13 cellular contexts compared by ENCODE assay signal in genomic region chr7:14507617-14508016, GRCh38.
DNase-seq lines count a peak whose midpoint lies in the region; ATAC-seq and TF ChIP-seq lines count a peak whose summit lies in the region.
"Had no signal": no experiment of that assay in that cellular context is flagged by ENCODE, and none has a peak within 500 bp of the region (broad histone marks: within the 10 kb centered on the region; RNA-seq: fewer than 3 reads in every experiment).

No MANE protein-coding gene starts in this region.

- TF ChIP-seq CTCF in foreskin fibroblast (IDR thresholded peaks at IDR 0.05; ENCODE audit: low read depth, low read length) = no peak

- DNase-seq in DMS 273 (lab: John Stamatoyannopoulos, UW; ENCODE audit: unreplicated experiment) = peak; percentile 98
- DNase-seq in NCI-H1092 (lab: John Stamatoyannopoulos, UW) = peak; percentile 87
- DNase-seq in SHP77 treated with DMSO at 0.1 percent for 48 hours (lab: John Stamatoyannopoulos, UW) = peak; percentile 87
- peak; percentile 11 to 77 for DNase-seq in foreskin fibroblast
- no peak for DNase-seq in stimulated activated CD4-positive, alpha-beta T cell treated with anti-CD3 and anti-CD28 coated beads, Interleukin-4, amount 100 ng/mL, for 4 hours
- no peak for DNase-seq in activated CD4-positive, alpha-beta T cell treated with anti-CD3 and anti-CD28 coated beads, Interleukin-2, amount 50 U/mL, for 4 hours
- DNase-seq in T-helper 2 cell = no peak
- DNase-seq: activated gamma-delta T cell treated with Interleukin-2 at 50 U/mL for 16 hours; effector CD8-positive, alpha-beta T cell; KBM-7; stimulated activated CD8-positive, alpha-beta memory T cell treated with anti-CD3 and anti-CD28 coated beads, Interleukin-4, amount 100 ng/mL, for 48 hours had no signal

- no peak overlapping the region for H3K4me3 ChIP-seq in foreskin fibroblast (ENCODE audit: low read depth in 1 of 2, low read length in 2 of 2)
- H3K4me3 ChIP-seq: PC-9 had no signal

- no peak for ATAC-seq in HG02981 (IDR thresholded peaks at IDR 0.05; ENCODE audit: unreplicated experiment)

Comparison
In these comparisons a context has a peak if more than half of its experiments do, and no peak if none do; other contexts are left out.
1. DNase-seq: peak in DMS 273 (single experiment), NCI-H1092 (single experiment), SHP77 treated with DMSO at 0.1 percent for 48 hours (single experiment) and foreskin fibroblast (2 of 2); none in stimulated activated CD4-positive, alpha-beta T cell treated with anti-CD3 and anti-CD28 coated beads, Interleukin-4, amount 100 ng/mL, for 4 hours (0 of 2), activated CD4-positive, alpha-beta T cell treated with anti-CD3 and anti-CD28 coated beads, Interleukin-2, amount 50 U/mL, for 4 hours (0 of 2) and T-helper 2 cell (0 of 5).